11 cellular contexts compared by ENCODE assay signal in the genomic region with DNA sequence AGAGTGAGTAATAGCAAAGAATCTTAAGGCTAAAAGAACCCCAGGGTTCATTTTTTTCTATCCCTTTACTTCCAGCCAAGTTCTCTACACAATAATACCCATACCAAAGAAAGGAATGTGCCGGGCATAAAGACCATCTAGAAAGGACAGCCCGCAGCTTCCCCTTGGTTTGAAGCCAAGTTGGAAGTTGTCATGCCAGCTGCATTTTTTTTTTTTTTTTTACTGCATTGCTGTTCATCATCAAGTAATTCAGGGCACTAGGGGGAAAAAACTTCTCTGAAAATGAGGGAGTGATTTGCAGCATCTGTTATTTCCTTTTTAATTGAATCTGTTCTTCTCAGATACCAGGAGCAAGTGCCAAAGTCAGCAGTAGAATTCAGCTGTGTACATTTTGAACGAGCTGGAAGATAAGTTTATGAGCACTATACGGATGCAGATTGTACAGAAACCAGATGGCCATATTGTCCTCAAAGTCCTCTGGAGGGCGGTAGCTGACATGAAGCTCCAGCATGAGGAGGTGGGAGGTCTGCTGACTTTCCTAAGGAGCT. TPM values are rescaled to one million over a fixed set of nuclear protein-coding genes. Genes with fewer than 3 reads are reported as not detected.
DNase-seq lines count a peak whose midpoint lies in the region; ATAC-seq and TF ChIP-seq lines count a peak whose summit lies in the region.
"Had no signal": no experiment of that assay in that cellular context is flagged by ENCODE, and none has a peak within 500 bp of the region (broad histone marks: within the 10 kb centered on the region; RNA-seq: fewer than 3 reads in every experiment).

No MANE protein-coding gene starts in this region.

- no peaks in the 10 kb centered on the region for H3K4me1 ChIP-seq in GM23338 (ENCODE audit: insufficient read depth)
- peaks cover 11 to 45% of the 10 kb centered on the region in 2 experiments; a peak in 3 of 4 replicates for H3K4me1 ChIP-seq in SK-N-SH (ENCODE audit: control insufficient read depth in 1 of 2, insufficient read depth in 2 of 2, low read depth in 1 of 2, low read length in 1 of 2)
- H3K4me1 ChIP-seq: vagina had no signal

- POLR2A ChIA-PET in SK-N-SH (lab: Yijun Ruan, JAX) = no interaction called here

- TF ChIP-seq CTCF in GM23338 (conservative IDR thresholded peaks at IDR 0.05; ENCODE audit: low read depth in 2 of 2) = peak; percentile 9 to 57; a peak in 2 of 4 replicates
- peak; percentile 48 for TF ChIP-seq CTCF in SK-N-SH (IDR thresholded peaks at IDR 0.05)
- peak; percentile 36 for TF ChIP-seq CTCF in fibroblast of pulmonary artery (IDR thresholded peaks at IDR 0.05; ENCODE audit: low read length, missing control alignments)
- no peak for TF ChIP-seq CTCF in mesothelial cell of epicardium (IDR thresholded peaks at IDR 0.05; ENCODE audit: unreplicated experiment)

- no peaks in the 10 kb centered on the region for H3K79me2 ChIP-seq in GM23338 (replicated peaks; ENCODE audit: insufficient read depth)
- peaks cover 63% of the 10 kb centered on the region; the same call in 1 of the 2 replicates for H3K79me2 ChIP-seq in SK-N-SH (ENCODE audit: insufficient read depth)

- H3K27ac Mint-ChIP-seq in GM23338 = no peak overlapping the region
- no peak overlapping the region for H3K27ac Mint-ChIP-seq in mesothelial cell of epicardium

- H2AFZ ChIP-seq in GM23338 (no peak overlapping the region), SK-N-SH (ENCODE audit: low read depth) (no peak overlapping the region)

- H3K9me3 ChIP-seq in SK-N-SH = no peaks in the 10 kb centered on the region
- H3K9me3 ChIP-seq: vagina had no signal

- TF ChIP-seq EP300 in SK-N-SH (IDR thresholded peaks at IDR 0.05; ENCODE audit: borderline replicate concordance in 1 of 2, low read depth in 1 of 2, low read length in 1 of 2) = peak; percentile 72

- H3K4me3 ChIP-seq in GM23338 (no peak overlapping the region), SK-N-SH (ENCODE audit: low read depth in 2 of 2, low read length in 1 of 2) (no peak overlapping the region), fibroblast of pulmonary artery (replicated peaks; ENCODE audit: low read depth, low read length) (no peak overlapping the region)
- H3K4me3 ChIP-seq: vagina had no signal

- WGBS in SK-N-SH (ENCODE audit: low lambda C conversion rate) = 16% methylated on average over 5 of the region's 5 CpGs

- no peaks in the 10 kb centered on the region for H3K36me3 Mint-ChIP-seq in GM23338 (ENCODE audit: low read depth)
- H3K36me3 Mint-ChIP-seq in mesothelial cell of epicardium = no peaks in the 10 kb centered on the region

- H4K20me1 ChIP-seq in GM23338 (replicated peaks; ENCODE audit: insufficient read depth) (no peaks in the 10 kb centered on the region), SK-N-SH (ENCODE audit: insufficient read depth) (0 out of 2 replicates have a peak, but pooled peaks cover 3% of the 10 kb centered on the region)

- no peak overlapping the region for H3K4me3 Mint-ChIP-seq in GM23338
- H3K4me3 Mint-ChIP-seq in mesothelial cell of epicardium = no peak overlapping the region

- peak; percentile 54 for TF ChIP-seq RAD21 in SK-N-SH (IDR thresholded peaks at IDR 0.05; ENCODE audit: low read length)

- H3K27ac ChIP-seq in GM23338 (ENCODE audit: low read depth) = no peak overlapping the region
- peak overlapping the region; percentile 64 to 82 for H3K27ac ChIP-seq in SK-N-SH (ENCODE audit: low read depth in 2 of 2, low read length in 1 of 2)
- H3K27ac ChIP-seq: vagina had no signal

- H3K9me3 Mint-ChIP-seq in GM23338 (no peaks in the 10 kb centered on the region), mesothelial cell of epicardium (no peaks in the 10 kb centered on the region)

- DNase-seq in A172 (ENCODE audit: low spot score) (peak; percentile 42), GM23338 (ENCODE audit: low spot score) (no peak), SK-N-SH (peak; percentile 67), fibroblast of pulmonary artery (ENCODE audit: low read depth) (peak; percentile 57), mesothelial cell of epicardium (ENCODE audit: low spot score in 2 of 2, unreplicated experiment in 2 of 2) (no peak)
- DNase-seq: kidney, retina had no signal

- H3K36me3 ChIP-seq in GM23338 (ENCODE audit: insufficient read depth) = no peaks in the 10 kb centered on the region
- H3K36me3 ChIP-seq in SK-N-SH (replicated peaks in 1 of 2; ENCODE audit: control insufficient read depth in 1 of 2, insufficient read depth in 2 of 2, low read length in 1 of 2) = no peaks in the 10 kb centered on the region
- H3K36me3 ChIP-seq: vagina had no signal

- H3F3A ChIP-seq in GM23338 (replicated peaks; ENCODE audit: low read depth) (no peaks in the 10 kb centered on the region), SK-N-SH (replicated peaks; ENCODE audit: insufficient read depth) (peaks cover 26% of the 10 kb centered on the region)

- H3K9me2 ChIP-seq in GM23338 (ENCODE audit: insufficient read depth) (no peaks in the 10 kb centered on the region), SK-N-SH (no peaks in the 10 kb centered on the region)

- H3K4me1 Mint-ChIP-seq in GM23338 (peaks cover 6% of the 10 kb centered on the region; the same call in 2 of the 3 replicates), mesothelial cell of epicardium (no peaks in the 10 kb centered on the region)

- H3K4me2 ChIP-seq in GM23338 (no peak overlapping the region), SK-N-SH (peak overlapping the region; percentile 66)

- H3K27me3 Mint-ChIP-seq in GM23338 (ENCODE audit: insufficient read depth, low read depth, poor library complexity) = no peaks in the 10 kb centered on the region
- peaks cover 3% of the 10 kb centered on the region for H3K27me3 Mint-ChIP-seq in mesothelial cell of epicardium (ENCODE audit: low read depth)

- CTCF ChIA-PET in SK-N-SH (lab: Yijun Ruan, JAX) = interaction anchor here (0.6 to 2.6 kb wide), 14 partner anchors 10 to 152 kb away, joined by 3 to 13 read pairs (median 3); no protein-coding TSS in a partner anchor

- ATAC-seq in GM23338 (no peak), GM19324 (IDR thresholded peaks at IDR 0.05; ENCODE audit: low FRiP score, unreplicated experiment) (no peak), GM21381 (IDR thresholded peaks at IDR 0.05; ENCODE audit: unreplicated experiment) (no peak), HG02970 (IDR thresholded peaks at IDR 0.05; ENCODE audit: low FRiP score, unreplicated experiment) (no peak)

- no peaks in the 10 kb centered on the region for H3K27me3 ChIP-seq in GM23338 (ENCODE audit: insufficient read depth)
- H3K27me3 ChIP-seq in SK-N-SH (ENCODE audit: insufficient read depth) = no peaks in the 10 kb centered on the region
- H3K27me3 ChIP-seq: vagina had no signal

- H3K9ac ChIP-seq in SK-N-SH = no peak overlapping the region; the same call in 1 of the 2 replicates

TF ChIP-seq in GM23338, 12 proteins besides CTCF, POLR2A, EP300 and RAD21:
- TF ChIP-seq, protein P1, sequence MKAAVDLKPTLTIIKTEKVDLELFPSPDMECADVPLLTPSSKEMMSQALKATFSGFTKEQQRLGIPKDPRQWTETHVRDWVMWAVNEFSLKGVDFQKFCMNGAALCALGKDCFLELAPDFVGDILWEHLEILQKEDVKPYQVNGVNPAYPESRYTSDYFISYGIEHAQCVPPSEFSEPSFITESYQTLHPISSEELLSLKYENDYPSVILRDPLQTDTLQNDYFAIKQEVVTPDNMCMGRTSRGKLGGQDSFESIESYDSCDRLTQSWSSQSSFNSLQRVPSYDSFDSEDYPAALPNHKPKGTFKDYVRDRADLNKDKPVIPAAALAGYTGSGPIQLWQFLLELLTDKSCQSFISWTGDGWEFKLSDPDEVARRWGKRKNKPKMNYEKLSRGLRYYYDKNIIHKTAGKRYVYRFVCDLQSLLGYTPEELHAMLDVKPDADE (IDR thresholded peaks at IDR 0.05) = no peak
- TF ChIP-seq STAT1 (IDR thresholded peaks at IDR 0.05; ENCODE audit: unreplicated experiment) = no peak
- TF ChIP-seq ZNF331 (CRISPR knock-in tag; IDR thresholded peaks at IDR 0.05; ENCODE audit: low read depth) = no peak
- no peak for TF ChIP-seq ZNF114 (CRISPR knock-in tag; IDR thresholded peaks at IDR 0.05)

TF ChIP-seq in SK-N-SH, 30 proteins besides CTCF, POLR2A, EP300 and RAD21 (continues in another document):
- TF ChIP-seq TAF1 (IDR thresholded peaks at IDR 0.05; ENCODE audit: borderline replicate concordance, low read depth, low read length) (no peak), CHD2 (IDR thresholded peaks at IDR 0.05; ENCODE audit: low read length, partially characterized antibody) (peak; percentile 61), MEF2A (IDR thresholded peaks at IDR 0.05; ENCODE audit: borderline replicate concordance, low read depth) (0 out of 2 replicates have a peak, but pooled peaks have one; percentile 27), GATA2 (CRISPR knock-in tag; IDR thresholded peaks at IDR 0.05) (peak; percentile 30; the same call in 1 of the 2 replicates), TEAD4 (IDR thresholded peaks at IDR 0.05; ENCODE audit: borderline replicate concordance, insufficient read depth) (0 out of 2 replicates have a peak, but pooled peaks have one; percentile 50), NFIC (IDR thresholded peaks at IDR 0.05; ENCODE audit: borderline replicate concordance) (peak; percentile 94), JUND (IDR thresholded peaks at IDR 0.05) (peak; percentile 44; the same call in 1 of the 2 replicates)
- TF ChIP-seq, protein P2, sequence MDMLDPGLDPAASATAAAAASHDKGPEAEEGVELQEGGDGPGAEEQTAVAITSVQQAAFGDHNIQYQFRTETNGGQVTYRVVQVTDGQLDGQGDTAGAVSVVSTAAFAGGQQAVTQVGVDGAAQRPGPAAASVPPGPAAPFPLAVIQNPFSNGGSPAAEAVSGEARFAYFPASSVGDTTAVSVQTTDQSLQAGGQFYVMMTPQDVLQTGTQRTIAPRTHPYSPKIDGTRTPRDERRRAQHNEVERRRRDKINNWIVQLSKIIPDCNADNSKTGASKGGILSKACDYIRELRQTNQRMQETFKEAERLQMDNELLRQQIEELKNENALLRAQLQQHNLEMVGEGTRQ (IDR thresholded peaks at IDR 0.05; ENCODE audit: borderline replicate concordance, low read depth, low read length) = no peak
- TF ChIP-seq, protein P3, sequence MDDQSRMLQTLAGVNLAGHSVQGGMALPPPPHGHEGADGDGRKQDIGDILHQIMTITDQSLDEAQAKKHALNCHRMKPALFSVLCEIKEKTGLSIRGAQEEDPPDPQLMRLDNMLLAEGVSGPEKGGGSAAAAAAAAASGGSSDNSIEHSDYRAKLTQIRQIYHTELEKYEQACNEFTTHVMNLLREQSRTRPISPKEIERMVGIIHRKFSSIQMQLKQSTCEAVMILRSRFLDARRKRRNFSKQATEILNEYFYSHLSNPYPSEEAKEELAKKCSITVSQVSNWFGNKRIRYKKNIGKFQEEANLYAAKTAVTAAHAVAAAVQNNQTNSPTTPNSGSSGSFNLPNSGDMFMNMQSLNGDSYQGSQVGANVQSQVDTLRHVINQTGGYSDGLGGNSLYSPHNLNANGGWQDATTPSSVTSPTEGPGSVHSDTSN (IDR thresholded peaks at IDR 0.05) = peak; percentile 65

RNA-seq across cellular contexts. Expression of a gene that starts 56.4 kb away (rescaled TPM):
- 4.0 and 6.9 TPM in 2 replicates for total RNA-seq in A172 (2014; rRNA removed; shearing (Covaris generic))
- total RNA-seq in GM23338 (2014; rRNA removed; shearing (Covaris generic)) = 12.0 and 17.2 TPM in 2 replicates
- polyA plus RNA-seq in GM23338 (2016; fragmentation: Nextera tagmentation; extraction: Ambion mirVana) (2.1 and 2.6 TPM in 2 replicates), SK-N-SH (2012; rRNA removed) (10.4 and 11.0 TPM in 2 replicates)
- polyA plus RNA-seq in SK-N-SH (2012; cell fraction: cytosol; rRNA removed) = 6.7 and 6.9 TPM in 2 replicates
- polyA plus RNA-seq in SK-N-SH (2012; cell fraction: nucleus; rRNA removed) = 5.0 and 8.2 TPM in 2 replicates
- 6.6 to 7.1 TPM (median 6.8 TPM) in 3 replicates for total RNA-seq in mesothelial cell of epicardium

Comparison
In these comparisons a context has a peak if more than half of its experiments do, and no peak if none do; other contexts are left out.
1. DNase-seq: peak in A172 (single experiment), SK-N-SH (single experiment) and fibroblast of pulmonary artery (single experiment); none in GM23338 (single experiment) and mesothelial cell of epicardium (0 of 2).